8 cellular contexts compared by ENCODE assay signal in genomic region chr4:143512978-143513313, GRCh38. TPM values are rescaled to one million over a fixed set of nuclear protein-coding genes. Genes with fewer than 3 reads are reported as not detected.
DNase-seq lines count a peak whose midpoint lies in the region; ATAC-seq and TF ChIP-seq lines count a peak whose summit lies in the region.

No MANE protein-coding gene starts in this region.

- H3K4me2 ChIP-seq in neuronal stem cell (ENCODE audit: insufficient read depth, low read length, poor library complexity, severe bottlenecking) = peak overlapping the region; percentile 54

- H2BK12ac ChIP-seq in neuronal stem cell (ENCODE audit: low read length) = no peak overlapping the region

- no peak overlapping the region for H2BK120ac ChIP-seq in neuronal stem cell (ENCODE audit: low read depth, low read length)

- no peaks in the 10 kb centered on the region for H3K79me1 ChIP-seq in neuronal stem cell (ENCODE audit: low read depth, low read length)

- no peak overlapping the region for H4K91ac ChIP-seq in neuronal stem cell (ENCODE audit: low read depth, low read length, poor library complexity)

- H2AFZ ChIP-seq in neuronal stem cell (ENCODE audit: low read length) = peak overlapping the region; percentile 88

- H4K8ac ChIP-seq in neuronal stem cell (ENCODE audit: low read depth, low read length) = no peak overlapping the region

- peak overlapping the region; percentile 84 for H3K27ac ChIP-seq in neuronal stem cell (replicated peaks; ENCODE audit: low read length)

- H3K9me3 ChIP-seq in endocrine pancreas (ENCODE audit: control insufficient read depth, low read length) = no peaks in the 10 kb centered on the region
- H3K9me3 ChIP-seq in neuronal stem cell (replicated peaks in 1 of 2; ENCODE audit: control insufficient read depth in 2 of 2, insufficient read depth in 1 of 2, low read depth in 1 of 2, low read length in 2 of 2) = peaks cover 0 to 4% of the 10 kb centered on the region in 2 donors

- H3K9ac ChIP-seq in endocrine pancreas (ENCODE audit: control insufficient read depth, insufficient read depth, low read length) = peak overlapping the region; percentile 63
- H3K9ac ChIP-seq in neuronal stem cell (ENCODE audit: low read depth, low read length, poor library complexity) = peak overlapping the region; percentile 100

- H3K14ac ChIP-seq in neuronal stem cell (ENCODE audit: low read length) = no peak overlapping the region

- H3K4ac ChIP-seq in neuronal stem cell (ENCODE audit: low read length) = no peak overlapping the region

- no peak for TF ChIP-seq POLR2A in GM18505 (IDR thresholded peaks at IDR 0.05; ENCODE audit: borderline replicate concordance, extremely low read depth, insufficient read depth, insufficient read length)

- H2AK5ac ChIP-seq in neuronal stem cell (ENCODE audit: low read depth, low read length) = no peak overlapping the region

- H3K27me3 ChIP-seq in endocrine pancreas (ENCODE audit: control insufficient read depth, insufficient read depth, low read length) (no peaks in the 10 kb centered on the region), neuronal stem cell (ENCODE audit: control insufficient read depth in 3 of 3, insufficient read depth in 3 of 3, low read depth in 1 of 3, low read length in 3 of 3) (no peaks in the 10 kb centered on the region)

- H2BK15ac ChIP-seq in neuronal stem cell (ENCODE audit: low read length) = no peak overlapping the region

- H3K4me3 ChIP-seq in endocrine pancreas (ENCODE audit: control insufficient read depth, insufficient read depth, low read length) (peak overlapping the region; percentile 76), neuronal stem cell (ENCODE audit: low read length in 2 of 2) (peak overlapping the region; percentile 95 to 99)

- H3K36me3 ChIP-seq in endocrine pancreas (ENCODE audit: control insufficient read depth, insufficient read depth, low read length) (peaks cover 3% of the 10 kb centered on the region), neuronal stem cell (replicated peaks in 1 of 2; ENCODE audit: control insufficient read depth in 2 of 2, insufficient read depth in 2 of 2, low read length in 2 of 2) (peaks cover 0 to 27% of the 10 kb centered on the region in 2 donors)

- H3K23ac ChIP-seq in neuronal stem cell (ENCODE audit: low read depth, low read length, poor library complexity) = peak overlapping the region; percentile 99

- WGBS in neuronal stem cell (ENCODE audit: extremely low coverage in 2 of 2, insufficient read length in 2 of 2, insufficient replicate concordance in 1 of 2), 2 donors = no CpG with 5 or more reads among the region's 18 CpGs

- H3K18ac ChIP-seq in neuronal stem cell (ENCODE audit: low read length) = peak overlapping the region; percentile 84

- DNase-seq in RKO (ENCODE audit: low spot score) = peak; percentile 80
- DNase-seq in neuronal stem cell (ENCODE audit: low spot score) = no peak
- DNase-seq in AG08396 (ENCODE audit: low spot score) = no peak
- DNase-seq in DMS53 (lab: John Stamatoyannopoulos, UW) = no peak
- no peak for DNase-seq in pons (ENCODE audit: low spot score)

- H3K4me1 ChIP-seq in endocrine pancreas (ENCODE audit: control insufficient read depth, insufficient read depth, low read length) (peaks cover 22% of the 10 kb centered on the region), neuronal stem cell (ENCODE audit: control insufficient read depth in 2 of 2, insufficient read depth in 1 of 2, low read depth in 1 of 2, low read length in 2 of 2) (peaks cover 2 to 4% of the 10 kb centered on the region in 2 donors)

- ATAC-seq in GM18505 (IDR thresholded peaks at IDR 0.05; ENCODE audit: unreplicated experiment) (peak; percentile 34), HG02610 (IDR thresholded peaks at IDR 0.05; ENCODE audit: unreplicated experiment) (peak; percentile 36)

- no peak overlapping the region for H2BK5ac ChIP-seq in neuronal stem cell (ENCODE audit: low read length)

RNA-seq across cellular contexts. Expression of gene SMARCA5, which starts 0.6 kb away (rescaled TPM):
- polyA plus RNA-seq in neuronal stem cell (2013, experiment 1 of 2) = 71.7 TPM
- polyA plus RNA-seq in neuronal stem cell (2013, experiment 2 of 2) = 72.7 TPM
